Comparison of ENCODE assay signal across 8 cellular contexts in genomic region chr12:53492830-53493609, GRCh38. TPM values are rescaled to one million over a fixed set of nuclear protein-coding genes. Genes with fewer than 3 reads are reported as not detected.
A peak's percentile ranks its signal among the peaks of the same experiment; 100 is the strongest.
DNase-seq lines count a peak whose midpoint lies in the region; FAIRE-seq and TF ChIP-seq lines count a peak whose summit lies in the region.

No MANE protein-coding gene starts in this region.

- H3K36me3 ChIP-seq in CD8-positive, alpha-beta memory T cell (ENCODE audit: insufficient read depth, low read length), result no peaks in the 10 kb centered on the region

- no peaks in the 10 kb centered on the region for H3K27me3 ChIP-seq in CD8-positive, alpha-beta memory T cell (ENCODE audit: insufficient read depth, low read length, poor library complexity, severe bottlenecking)

- peak overlapping the region; percentile 87 to 96 (median 92) for H3K4me3 Mint-ChIP-seq in CD8-positive, alpha-beta memory T cell
- H3K4me3 Mint-ChIP-seq in endothelial cell (ENCODE audit: unreplicated experiment), result peak overlapping the region; percentile 94

- H3K4me3 ChIP-seq in CD8-positive, alpha-beta memory T cell (ENCODE audit: low read length), result peak overlapping the region; percentile 67

- H3K4me1 ChIP-seq in CD8-positive, alpha-beta memory T cell (ENCODE audit: insufficient read depth, low read length), result peaks cover 16% of the 10 kb centered on the region

- peak overlapping the region; percentile 85 to 98 (median 94) for H3K27ac Mint-ChIP-seq in CD8-positive, alpha-beta memory T cell
- peak overlapping the region; percentile 95 for H3K27ac Mint-ChIP-seq in endothelial cell (ENCODE audit: unreplicated experiment)

- POLR2A ChIA-PET in CD8-positive, alpha-beta memory T cell (lab: Charles Lee), result interaction anchor here (1.0 to 2.4 kb wide), 4 partner anchors 8 to 168 kb away, joined by 3 to 17 read pairs (median 4); partner anchors contain the start of gene TARBP2

- H3K9me3 ChIP-seq in CD8-positive, alpha-beta memory T cell (ENCODE audit: low read length), result no peaks in the 10 kb centered on the region

- FAIRE-seq in HTR-8/SVneo (lab: Jason Lieb, UNC), result peak; percentile 85

- CTCF ChIA-PET in CD8-positive, alpha-beta memory T cell (lab: Charles Lee), result interaction anchor here (0.8 to 2.4 kb wide), 9 partner anchors 8 to 172 kb away, joined by 3 to 13 read pairs (median 3); partner anchors contain the start of genes AAAS, NPFF and TARBP2

- no peaks in the 10 kb centered on the region for H3K27me3 Mint-ChIP-seq in CD8-positive, alpha-beta memory T cell
- peaks cover 18% of the 10 kb centered on the region for H3K27me3 Mint-ChIP-seq in endothelial cell (ENCODE audit: unreplicated experiment)

- peaks cover 0 to 7% (median 0%) of the 10 kb centered on the region in 3 donors for H3K36me3 Mint-ChIP-seq in CD8-positive, alpha-beta memory T cell
- no peaks in the 10 kb centered on the region for H3K36me3 Mint-ChIP-seq in endothelial cell (ENCODE audit: low read depth, unreplicated experiment)

- TF ChIP-seq CTCF in GM20000 (IDR thresholded peaks at IDR 0.05; ENCODE audit: extremely low read depth, missing control alignments), result no peak
- TF ChIP-seq CTCF in endothelial cell (IDR thresholded peaks at IDR 0.05; ENCODE audit: unreplicated experiment), result no peak

- no peaks in the 10 kb centered on the region for H3K9me3 Mint-ChIP-seq in CD8-positive, alpha-beta memory T cell
- no peaks in the 10 kb centered on the region for H3K9me3 Mint-ChIP-seq in endothelial cell (ENCODE audit: unreplicated experiment)

- peak overlapping the region; percentile 51 for H3K27ac ChIP-seq in CD8-positive, alpha-beta memory T cell (ENCODE audit: low read depth, low read length)

- H3K4me1 Mint-ChIP-seq in CD8-positive, alpha-beta memory T cell, result peaks cover 21 to 54% (median 39%) of the 10 kb centered on the region in 3 donors
- H3K4me1 Mint-ChIP-seq in endothelial cell (ENCODE audit: unreplicated experiment), result peaks cover 26% of the 10 kb centered on the region

- peak; percentile 79 to 93 (median 82) for DNase-seq in CD8-positive, alpha-beta memory T cell
- DNase-seq in GM20000 (ENCODE audit: low spot score) (peak; percentile 95), HTR-8/SVneo (ENCODE audit: insufficient read length, low spot score) (peak; percentile 91), NOMO-1 treated with dmso at 0.1 percent for 144 hours (lab: John Stamatoyannopoulos, UW; ENCODE audit: unreplicated experiment) (peak; percentile 67), endothelial cell (ENCODE audit: low spot score) (peak; percentile 94), midbrain (lab: John Stamatoyannopoulos, UW) (peak; percentile 97)
- DNase-seq in activated CD8-positive, alpha-beta memory T cell treated with anti-CD3 and anti-CD28 coated beads, Interleukin-2, amount 50 U/mL, for 48 hours, result peak; percentile 92
- DNase-seq in stimulated activated CD8-positive, alpha-beta memory T cell treated with anti-CD3 and anti-CD28 coated beads, Interleukin-15, amount 100 ng/mL, for 4 hours (ENCODE audit: low read depth in 2 of 2), result peak; percentile 67 to 71

RNA-seq across cellular contexts. Expression of gene MAP3K12, which starts 6.2 kb away (rescaled TPM):
- total RNA-seq in CD8-positive, alpha-beta memory T cell, result 10 to 100 TPM; 11.9 TPM
- polyA plus RNA-seq in CD8-positive, alpha-beta memory T cell, result 6.9 TPM
- 20.9 TPM for total RNA-seq in endothelial cell (ENCODE audit: unreplicated experiment)

RNA-seq across cellular contexts. Expression of gene TARBP2, which starts 8.1 kb away (rescaled TPM):
- total RNA-seq in CD8-positive, alpha-beta memory T cell, result 10 to 100 TPM; 62.1 to 65.1 TPM
- polyA plus RNA-seq in CD8-positive, alpha-beta memory T cell, result 26.3 TPM
- total RNA-seq in endothelial cell (ENCODE audit: unreplicated experiment), result 45.3 TPM

RNA-seq across cellular contexts. Expression of gene NPFF, which starts 14.3 kb away (rescaled TPM):
- not detected for total RNA-seq in CD8-positive, alpha-beta memory T cell
- not detected for polyA plus RNA-seq in CD8-positive, alpha-beta memory T cell
- not detected for total RNA-seq in endothelial cell (ENCODE audit: unreplicated experiment)

RNA-seq across cellular contexts. Expression of gene PCBP2, which starts 41.1 kb away (rescaled TPM):
- 1,000 to 10,000 TPM in 1 of 2 experiments, 100 to 1,000 TPM in 1; 995 to 1,025 TPM for total RNA-seq in CD8-positive, alpha-beta memory T cell
- polyA plus RNA-seq in CD8-positive, alpha-beta memory T cell, result 104 TPM
- 1,084 TPM for total RNA-seq in endothelial cell (ENCODE audit: unreplicated experiment)

RNA-seq across cellular contexts. Expression of gene PRR13, which starts 51.5 kb away (rescaled TPM):
- total RNA-seq in CD8-positive, alpha-beta memory T cell, result 100 to 1,000 TPM; 234 to 236 TPM
- polyA plus RNA-seq in CD8-positive, alpha-beta memory T cell, result 602 TPM
- total RNA-seq in endothelial cell (ENCODE audit: unreplicated experiment), result 131 TPM

Comparison
In these comparisons a context has a peak if more than half of its experiments do, and no peak if none do; other contexts are left out.
1. Peak in every context shown above with its lines: DNase-seq, H3K4me3 ChIP-seq and H3K27ac ChIP-seq.